Comparison of ENCODE assay signal across 4 cellular contexts in the genomic region with DNA sequence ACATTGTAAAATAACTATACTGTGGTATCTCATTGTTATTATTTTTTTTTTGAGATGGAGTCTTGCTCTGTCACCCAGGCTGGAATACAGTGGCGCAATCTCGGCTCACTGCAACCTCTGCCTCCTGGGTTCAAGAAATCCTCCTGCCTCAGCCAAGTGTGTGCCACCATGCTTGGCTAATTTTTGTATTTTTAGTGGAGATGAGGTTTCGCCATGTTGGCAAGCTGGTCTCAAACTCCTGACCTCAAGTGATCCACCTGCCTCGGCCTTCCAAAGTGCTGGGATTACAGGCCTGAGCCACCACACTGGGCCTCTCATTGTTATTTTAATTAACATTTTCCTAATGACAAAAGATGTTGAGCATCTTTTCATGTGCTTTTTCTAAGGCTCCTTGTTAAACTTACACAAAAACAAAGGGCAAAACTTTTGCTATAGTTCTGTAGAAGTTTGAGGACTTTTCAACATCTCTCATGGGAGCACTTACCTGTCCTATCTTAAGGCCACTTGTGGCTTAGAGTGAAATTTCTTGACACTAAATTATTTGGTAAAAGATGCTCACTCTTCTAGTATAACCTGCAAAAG. TPM values are rescaled to one million over a fixed set of nuclear protein-coding genes. Genes with fewer than 3 reads are reported as not detected.
"Had no signal": no experiment of that assay in that cellular context is flagged by ENCODE, and none has a peak within 500 bp of the region (broad histone marks: within the 10 kb centered on the region; RNA-seq: fewer than 3 reads in every experiment).

No MANE protein-coding gene starts in this region.

RNA-seq across cellular contexts. Expression of gene DLGAP1, which starts 39.7 kb away (rescaled TPM):
- total RNA-seq: MCF 10A, PC-3, SJSA1 had no signal
- polyA plus RNA-seq: SK-N-SH had no signal
